Comparison of ENCODE assay signal across 19 cellular contexts in genomic region chr16:81655474-81656162, GRCh38.
DNase-seq lines count a peak whose midpoint lies in the region; FAIRE-seq and TF ChIP-seq lines count a peak whose summit lies in the region.
"Had no signal": no experiment of that assay in that cellular context is flagged by ENCODE, and none has a peak within 500 bp of the region (broad histone marks: within the 10 kb centered on the region; RNA-seq: fewer than 3 reads in every experiment).

No MANE protein-coding gene starts in this region.

- no peak for DNase-seq in GM12891 (ENCODE audit: insufficient read length, low spot score)
- peak; percentile 29 for DNase-seq in kidney tubule cell (ENCODE audit: low spot score)
- no peak for DNase-seq in sigmoid colon
- no peak for DNase-seq in NCI-H187 (lab: John Stamatoyannopoulos, UW)
- DNase-seq in HT-29 (ENCODE audit: low spot score), result no peak
- no peak for DNase-seq in prostate gland (ENCODE audit: low spot score)
- DNase-seq in KG1 (lab: John Stamatoyannopoulos, UW), result no peak
- DNase-seq: activated CD4-positive, CD25-positive, alpha-beta regulatory T cell treated with anti-CD3 and anti-CD28 coated beads, Interleukin-2, amount 50 U/mL, for 72 hours; activated naive CD8-positive, alpha-beta T cell treated with anti-CD3 and anti-CD28 coated beads, Interleukin-2, amount 10 ng/mL, durations not matched to agents 7 days and 5 days; brain microvascular endothelial cell; COR-L47; heart left ventricle; naive thymus-derived CD4-positive, alpha-beta T cell; NCI-H226; NCI-H82; SJCRH30; T-helper 2 cell had no signal

- no peaks in the 10 kb centered on the region for H3K79me2 ChIP-seq in OCI-LY1 (ENCODE audit: insufficient read depth, low read length)

- H4K20me1 ChIP-seq in OCI-LY1 (ENCODE audit: insufficient read depth, low read length), result no peaks in the 10 kb centered on the region

- TF ChIP-seq CTCF in OCI-LY1 (IDR thresholded peaks at IDR 0.05; ENCODE audit: low read length), result no peak
- TF ChIP-seq CTCF in sigmoid colon (IDR thresholded peaks at IDR 0.05), result no peak
- no peak for TF ChIP-seq CTCF in prostate gland (IDR thresholded peaks at IDR 0.05)

- intact Hi-C loops in sigmoid colon (cut with DNase I) (loop anchor here (2.0 kb wide), 1 partner anchor 37 kb away; no protein-coding TSS in a partner anchor), prostate gland (cut with DNase I) (no loop called here)

- no peak for TF ChIP-seq EP300 in sigmoid colon (IDR thresholded peaks at IDR 0.05)

- H2AFZ ChIP-seq in OCI-LY1 (ENCODE audit: low read length), result no peak overlapping the region

- H3K4me3 ChIP-seq in OCI-LY1 (ENCODE audit: low read depth, low read length, poor library complexity, severe bottlenecking), result no peak overlapping the region
- no peak overlapping the region for H3K4me3 ChIP-seq in sigmoid colon
- H3K4me3 ChIP-seq in prostate gland, result no peak overlapping the region
- H3K4me3 ChIP-seq: coronary artery, heart left ventricle, SJCRH30 had no signal

- H3K27me3 ChIP-seq in OCI-LY1 (ENCODE audit: insufficient read depth, low read length), result no peaks in the 10 kb centered on the region
- H3K27me3 ChIP-seq in sigmoid colon, result no peaks in the 10 kb centered on the region
- no peaks in the 10 kb centered on the region for H3K27me3 ChIP-seq in prostate gland (replicated peaks; ENCODE audit: insufficient read depth)
- H3K27me3 ChIP-seq: brain microvascular endothelial cell, heart left ventricle, SJCRH30 had no signal

- H3K36me3 ChIP-seq in OCI-LY1 (ENCODE audit: insufficient read depth, low read length), result peaks cover 69% of the 10 kb centered on the region
- H3K36me3 ChIP-seq in sigmoid colon, result peaks cover 0 to 28% (median 4%) of the 10 kb centered on the region in 4 donors
- H3K36me3 ChIP-seq in prostate gland, result no peaks in the 10 kb centered on the region

- H3K9me2 ChIP-seq in OCI-LY1 (ENCODE audit: low read depth, low read length), result no peaks in the 10 kb centered on the region

- TF ChIP-seq POLR2A in GM12891 (IDR thresholded peaks at IDR 0.05; ENCODE audit: low read depth, low read length), result no peak
- no peak for TF ChIP-seq POLR2A in sigmoid colon (IDR thresholded peaks at IDR 0.05)
- TF ChIP-seq POLR2A in prostate gland (IDR thresholded peaks at IDR 0.05), result no peak

- H3K9me3 ChIP-seq in OCI-LY1 (ENCODE audit: low read length) (no peaks in the 10 kb centered on the region), sigmoid colon (no peaks in the 10 kb centered on the region), prostate gland (no peaks in the 10 kb centered on the region)
- H3K9me3 ChIP-seq: heart left ventricle, SJCRH30 had no signal

- H3K27ac ChIP-seq in OCI-LY1 (ENCODE audit: low read depth, low read length, poor library complexity, severe bottlenecking), result peak overlapping the region; percentile 4
- H3K27ac ChIP-seq in sigmoid colon, result peak overlapping the region in 3 of 4 donors; percentile 77 to 90 (median 87)
- no peak overlapping the region for H3K27ac ChIP-seq in prostate gland
- H3K27ac ChIP-seq: brain microvascular endothelial cell, coronary artery, SJCRH30 had no signal

- H3K9ac ChIP-seq in OCI-LY1 (ENCODE audit: low read length), result no peak overlapping the region

- FAIRE-seq in GM12891 (lab: Jason Lieb, UNC), result no peak

- WGBS in sigmoid colon, 2 donors, result 77 to 89% methylated on average over 14 of the region's 14 CpGs
- WGBS in prostate gland, result 90% methylated on average over 14 of the region's 14 CpGs

- H3F3A ChIP-seq in OCI-LY1 (ENCODE audit: insufficient read depth, low read length), result no peaks in the 10 kb centered on the region

- H3K4me2 ChIP-seq in OCI-LY1 (ENCODE audit: low read length), result no peak overlapping the region

- H3K4me1 ChIP-seq in OCI-LY1 (ENCODE audit: insufficient read depth, low read length, severe bottlenecking), result peaks cover 36% of the 10 kb centered on the region
- peaks cover 0 to 78% (median 73%) of the 10 kb centered on the region in 4 donors for H3K4me1 ChIP-seq in sigmoid colon
- H3K4me1 ChIP-seq in prostate gland (replicated peaks), result no peaks in the 10 kb centered on the region

TF ChIP-seq in GM12891, 5 proteins besides CTCF, POLR2A, EP300 and RAD21:
- TF ChIP-seq TAF1 (IDR thresholded peaks at IDR 0.05; ENCODE audit: low read depth, low read length) (no peak), SPI1 (IDR thresholded peaks at IDR 0.05; ENCODE audit: low read depth, low read length) (0 out of 2 replicates have a peak, but pooled peaks have one; percentile 5)

Comparison
In these comparisons a context has a peak if more than half of its experiments do, and no peak if none do; other contexts are left out.
1. H3K27ac ChIP-seq: peak in OCI-LY1 (single experiment) and sigmoid colon (3 of 4); none in prostate gland (0 of 2).